In genomic region chr11:58465690-58466089, GRCh38 we compare ENCODE assay signal across 1 cellular context.
TF ChIP-seq lines count a peak whose summit lies in the region.

No MANE protein-coding gene starts in this region.

TF ChIP-seq in K562, 482 proteins besides CTCF, POLR2A, EP300 and RAD21:
- peak; percentile 61 for TF ChIP-seq CEBPB (tag; IDR thresholded peaks at IDR 0.05)
- TF ChIP-seq CEBPG (CRISPR knock-in tag; IDR thresholded peaks at IDR 0.05): no peak
- TF ChIP-seq CEBPG (tag; conservative IDR thresholded peaks at IDR 0.05 in 1 of 2, IDR thresholded peaks at IDR 0.05 in 1 of 2): peak; percentile 21 to 53; a peak in 1 of 4 replicates
- TF ChIP-seq CEBPZ (IDR thresholded peaks at IDR 0.05; ENCODE audit: borderline replicate concordance, low read depth, low read length): no peak
- no peak for TF ChIP-seq ZNF140 (CRISPR knock-in tag; IDR thresholded peaks at IDR 0.05)
